In the genomic region with DNA sequence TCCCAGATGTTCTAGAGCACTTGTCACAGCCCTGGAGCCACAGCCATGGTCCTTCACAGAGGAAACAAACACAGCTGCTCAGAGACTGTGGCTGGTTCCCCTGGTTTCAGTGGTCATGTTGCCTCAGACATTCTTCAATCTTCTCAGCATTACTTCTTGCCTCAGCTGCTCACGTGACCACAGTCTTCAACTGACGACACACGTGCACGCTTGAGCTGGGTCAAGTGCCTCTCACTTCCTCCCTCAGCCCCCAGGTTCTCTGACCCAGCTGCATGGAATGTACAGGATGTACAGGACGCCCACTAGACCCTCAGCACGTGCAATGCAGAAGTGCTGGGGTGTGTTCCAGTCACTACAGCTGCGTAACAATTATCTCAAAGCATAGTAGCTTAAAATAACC, we compare ENCODE assay signal across 1 cellular context.
TF ChIP-seq lines count a peak whose summit lies in the region.

No MANE protein-coding gene starts in this region.

TF ChIP-seq in GM23338, 12 proteins besides CTCF, POLR2A, EP300 and RAD21 (continued from another document):
- TF ChIP-seq ETS1 (IDR thresholded peaks at IDR 0.05) (no peak), ZNF331 (CRISPR knock-in tag; IDR thresholded peaks at IDR 0.05; ENCODE audit: low read depth) (no peak), EZH2 (IDR thresholded peaks at IDR 0.05; ENCODE audit: low read depth, unreplicated experiment) (no peak), CREB1 (CRISPR knock-in tag; IDR thresholded peaks at IDR 0.05; ENCODE audit: low read depth) (no peak), POLR2AphosphoS5 (IDR thresholded peaks at IDR 0.05; ENCODE audit: low read depth) (no peak), NANOG (IDR thresholded peaks at IDR 0.05; ENCODE audit: borderline replicate concordance) (no peak), ZNF114 (CRISPR knock-in tag; IDR thresholded peaks at IDR 0.05) (no peak)
- TF ChIP-seq, protein P1, sequence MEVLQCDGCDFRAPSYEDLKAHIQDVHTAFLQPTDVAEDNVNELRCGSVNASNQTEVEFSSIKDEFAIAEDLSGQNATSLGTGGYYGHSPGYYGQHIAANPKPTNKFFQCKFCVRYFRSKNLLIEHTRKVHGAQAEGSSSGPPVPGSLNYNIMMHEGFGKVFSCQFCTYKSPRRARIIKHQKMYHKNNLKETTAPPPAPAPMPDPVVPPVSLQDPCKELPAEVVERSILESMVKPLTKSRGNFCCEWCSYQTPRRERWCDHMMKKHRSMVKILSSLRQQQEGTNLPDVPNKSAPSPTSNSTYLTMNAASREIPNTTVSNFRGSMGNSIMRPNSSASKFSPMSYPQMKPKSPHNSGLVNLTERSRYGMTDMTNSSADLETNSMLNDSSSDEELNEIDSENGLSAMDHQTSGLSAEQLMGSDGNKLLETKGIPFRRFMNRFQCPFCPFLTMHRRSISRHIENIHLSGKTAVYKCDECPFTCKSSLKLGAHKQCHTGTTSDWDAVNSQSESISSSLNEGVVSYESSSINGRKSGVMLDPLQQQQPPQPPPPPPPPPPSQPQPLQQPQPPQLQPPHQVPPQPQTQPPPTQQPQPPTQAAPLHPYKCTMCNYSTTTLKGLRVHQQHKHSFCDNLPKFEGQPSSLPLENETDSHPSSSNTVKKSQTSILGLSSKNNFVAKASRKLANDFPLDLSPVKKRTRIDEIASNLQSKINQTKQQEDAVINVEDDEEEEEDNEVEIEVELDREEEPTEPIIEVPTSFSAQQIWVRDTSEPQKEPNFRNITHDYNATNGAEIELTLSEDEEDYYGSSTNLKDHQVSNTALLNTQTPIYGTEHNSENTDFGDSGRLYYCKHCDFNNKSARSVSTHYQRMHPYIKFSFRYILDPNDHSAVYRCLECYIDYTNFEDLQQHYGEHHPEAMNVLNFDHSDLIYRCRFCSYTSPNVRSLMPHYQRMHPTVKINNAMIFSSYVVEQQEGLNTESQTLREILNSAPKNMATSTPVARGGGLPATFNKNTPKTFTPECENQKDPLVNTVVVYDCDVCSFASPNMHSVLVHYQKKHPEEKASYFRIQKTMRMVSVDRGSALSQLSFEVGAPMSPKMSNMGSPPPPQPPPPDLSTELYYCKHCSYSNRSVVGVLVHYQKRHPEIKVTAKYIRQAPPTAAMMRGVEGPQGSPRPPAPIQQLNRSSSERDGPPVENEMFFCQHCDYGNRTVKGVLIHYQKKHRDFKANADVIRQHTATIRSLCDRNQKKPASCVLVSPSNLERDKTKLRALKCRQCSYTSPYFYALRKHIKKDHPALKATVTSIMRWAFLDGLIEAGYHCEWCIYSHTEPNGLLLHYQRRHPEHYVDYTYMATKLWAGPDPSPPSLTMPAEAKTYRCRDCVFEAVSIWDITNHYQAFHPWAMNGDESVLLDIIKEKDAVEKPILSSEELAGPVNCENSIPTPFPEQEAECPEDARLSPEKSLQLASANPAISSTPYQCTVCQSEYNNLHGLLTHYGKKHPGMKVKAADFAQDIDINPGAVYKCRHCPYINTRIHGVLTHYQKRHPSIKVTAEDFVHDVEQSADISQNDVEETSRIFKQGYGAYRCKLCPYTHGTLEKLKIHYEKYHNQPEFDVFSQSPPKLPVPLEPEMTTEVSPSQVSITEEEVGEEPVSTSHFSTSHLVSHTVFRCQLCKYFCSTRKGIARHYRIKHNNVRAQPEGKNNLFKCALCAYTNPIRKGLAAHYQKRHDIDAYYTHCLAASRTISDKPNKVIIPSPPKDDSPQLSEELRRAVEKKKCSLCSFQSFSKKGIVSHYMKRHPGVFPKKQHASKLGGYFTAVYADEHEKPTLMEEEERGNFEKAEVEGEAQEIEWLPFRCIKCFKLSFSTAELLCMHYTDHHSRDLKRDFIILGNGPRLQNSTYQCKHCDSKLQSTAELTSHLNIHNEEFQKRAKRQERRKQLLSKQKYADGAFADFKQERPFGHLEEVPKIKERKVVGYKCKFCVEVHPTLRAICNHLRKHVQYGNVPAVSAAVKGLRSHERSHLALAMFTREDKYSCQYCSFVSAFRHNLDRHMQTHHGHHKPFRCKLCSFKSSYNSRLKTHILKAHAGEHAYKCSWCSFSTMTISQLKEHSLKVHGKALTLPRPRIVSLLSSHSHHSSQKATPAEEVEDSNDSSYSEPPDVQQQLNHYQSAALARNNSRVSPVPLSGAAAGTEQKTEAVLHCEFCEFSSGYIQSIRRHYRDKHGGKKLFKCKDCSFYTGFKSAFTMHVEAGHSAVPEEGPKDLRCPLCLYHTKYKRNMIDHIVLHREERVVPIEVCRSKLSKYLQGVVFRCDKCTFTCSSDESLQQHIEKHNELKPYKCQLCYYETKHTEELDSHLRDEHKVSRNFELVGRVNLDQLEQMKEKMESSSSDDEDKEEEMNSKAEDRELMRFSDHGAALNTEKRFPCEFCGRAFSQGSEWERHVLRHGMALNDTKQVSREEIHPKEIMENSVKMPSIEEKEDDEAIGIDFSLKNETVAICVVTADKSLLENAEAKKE (CRISPR knock-in tag; IDR thresholded peaks at IDR 0.05), result no peak
- TF ChIP-seq, protein P2, sequence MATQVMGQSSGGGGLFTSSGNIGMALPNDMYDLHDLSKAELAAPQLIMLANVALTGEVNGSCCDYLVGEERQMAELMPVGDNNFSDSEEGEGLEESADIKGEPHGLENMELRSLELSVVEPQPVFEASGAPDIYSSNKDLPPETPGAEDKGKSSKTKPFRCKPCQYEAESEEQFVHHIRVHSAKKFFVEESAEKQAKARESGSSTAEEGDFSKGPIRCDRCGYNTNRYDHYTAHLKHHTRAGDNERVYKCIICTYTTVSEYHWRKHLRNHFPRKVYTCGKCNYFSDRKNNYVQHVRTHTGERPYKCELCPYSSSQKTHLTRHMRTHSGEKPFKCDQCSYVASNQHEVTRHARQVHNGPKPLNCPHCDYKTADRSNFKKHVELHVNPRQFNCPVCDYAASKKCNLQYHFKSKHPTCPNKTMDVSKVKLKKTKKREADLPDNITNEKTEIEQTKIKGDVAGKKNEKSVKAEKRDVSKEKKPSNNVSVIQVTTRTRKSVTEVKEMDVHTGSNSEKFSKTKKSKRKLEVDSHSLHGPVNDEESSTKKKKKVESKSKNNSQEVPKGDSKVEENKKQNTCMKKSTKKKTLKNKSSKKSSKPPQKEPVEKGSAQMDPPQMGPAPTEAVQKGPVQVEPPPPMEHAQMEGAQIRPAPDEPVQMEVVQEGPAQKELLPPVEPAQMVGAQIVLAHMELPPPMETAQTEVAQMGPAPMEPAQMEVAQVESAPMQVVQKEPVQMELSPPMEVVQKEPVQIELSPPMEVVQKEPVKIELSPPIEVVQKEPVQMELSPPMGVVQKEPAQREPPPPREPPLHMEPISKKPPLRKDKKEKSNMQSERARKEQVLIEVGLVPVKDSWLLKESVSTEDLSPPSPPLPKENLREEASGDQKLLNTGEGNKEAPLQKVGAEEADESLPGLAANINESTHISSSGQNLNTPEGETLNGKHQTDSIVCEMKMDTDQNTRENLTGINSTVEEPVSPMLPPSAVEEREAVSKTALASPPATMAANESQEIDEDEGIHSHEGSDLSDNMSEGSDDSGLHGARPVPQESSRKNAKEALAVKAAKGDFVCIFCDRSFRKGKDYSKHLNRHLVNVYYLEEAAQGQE (IDR thresholded peaks at IDR 0.05; ENCODE audit: unreplicated experiment), result no peak
